Comparison of ENCODE assay signal across 26 cellular contexts in the genomic region with DNA sequence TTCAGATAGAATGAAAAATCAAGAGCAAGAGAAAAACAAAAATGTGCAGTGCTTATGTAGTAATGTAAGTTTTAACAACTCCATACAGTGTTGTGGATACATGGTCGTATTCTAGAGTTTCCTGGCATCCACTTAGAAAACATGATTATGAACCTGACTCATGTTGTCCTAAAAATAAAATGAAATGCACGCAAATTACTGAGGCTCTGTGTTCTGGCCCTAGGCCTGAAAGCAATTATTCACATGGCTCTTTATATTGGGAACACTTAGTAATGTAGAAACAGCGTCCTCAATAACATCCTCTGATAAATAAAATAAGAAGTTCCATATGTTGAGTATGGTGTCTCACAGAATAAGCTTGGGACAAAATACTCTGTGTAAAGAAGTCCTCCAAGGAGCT.
DNase-seq lines count a peak whose midpoint lies in the region; ATAC-seq lines count a peak whose summit lies in the region.
"Had no signal": no experiment of that assay in that cellular context is flagged by ENCODE, and none has a peak within 500 bp of the region (broad histone marks: within the 10 kb centered on the region; RNA-seq: fewer than 3 reads in every experiment).

No MANE protein-coding gene starts in this region.

- WGBS in mesenchymal stem cell, result no CpG with 5 or more reads among the region's 3 CpGs

- no peaks in the 10 kb centered on the region for H3K27me3 ChIP-seq in mesenchymal stem cell (ENCODE audit: control insufficient read depth in 1 of 2, insufficient read depth in 1 of 2, low read length in 2 of 2)
- H3K27me3 ChIP-seq: cardiac muscle cell, spleen had no signal

- H3K4me3 Mint-ChIP-seq in T-cell, result no peak overlapping the region
- no peak overlapping the region for H3K4me3 Mint-ChIP-seq in activated naive CD4-positive, alpha-beta T cell treated with anti-CD3 and anti-CD28 coated beads, Interleukin-2, amount 10 ng/mL, durations not matched to agents 7 days and 5 days
- H3K4me3 Mint-ChIP-seq: activated CD4-positive, alpha-beta T cell treated with anti-CD3 and anti-CD28 coated beads, Interleukin-2, amount 10 ng/mL, durations not matched to agents 7 days and 5 days; CD8-positive, alpha-beta T cell; T-helper 1 cell treated with Interleukin-12 subunit alpha and Interleukin-12 subunit beta and Interleukin-4 antibody, amounts not matched to agents 30 μg/mL and 1 μg/mL, for 36 hours had no signal

- H3K4ac ChIP-seq in mesenchymal stem cell (ENCODE audit: low read depth in 1 of 2, low read length in 2 of 2), result no peak overlapping the region

- H3K4me1 Mint-ChIP-seq in T-cell, result no peaks in the 10 kb centered on the region
- H3K4me1 Mint-ChIP-seq in activated naive CD4-positive, alpha-beta T cell treated with anti-CD3 and anti-CD28 coated beads, Interleukin-2, amount 10 ng/mL, durations not matched to agents 7 days and 5 days, result no peaks in the 10 kb centered on the region
- H3K4me1 Mint-ChIP-seq: activated CD4-positive, alpha-beta T cell treated with anti-CD3 and anti-CD28 coated beads, Interleukin-2, amount 10 ng/mL, durations not matched to agents 7 days and 5 days had no signal

- H3K4me2 ChIP-seq in mesenchymal stem cell (ENCODE audit: low read length, poor library complexity, severe bottlenecking), result no peak overlapping the region

- no peak overlapping the region for H3K27ac ChIP-seq in mesenchymal stem cell (ENCODE audit: low read length, poor library complexity, severe bottlenecking)
- H3K27ac ChIP-seq: cardiac muscle cell, spleen, VCaP had no signal

- H2BK15ac ChIP-seq in mesenchymal stem cell (ENCODE audit: low read depth, poor library complexity, severe bottlenecking), result no peak overlapping the region

- H3K9me3 Mint-ChIP-seq in T-cell, result peaks cover 7 to 9% (median 9%) of the 10 kb centered on the region in 3 donors
- no peaks in the 10 kb centered on the region for H3K9me3 Mint-ChIP-seq in activated naive CD4-positive, alpha-beta T cell treated with anti-CD3 and anti-CD28 coated beads, Interleukin-2, amount 10 ng/mL, durations not matched to agents 7 days and 5 days
- H3K9me3 Mint-ChIP-seq: activated CD4-positive, alpha-beta T cell treated with anti-CD3 and anti-CD28 coated beads, Interleukin-2, amount 10 ng/mL, durations not matched to agents 7 days and 5 days; T-helper 1 cell treated with Interleukin-12 subunit alpha and Interleukin-12 subunit beta and Interleukin-4 antibody, amounts not matched to agents 30 μg/mL and 1 μg/mL, for 36 hours had no signal

- H3K27ac Mint-ChIP-seq in T-cell, result no peak overlapping the region
- no peak overlapping the region for H3K27ac Mint-ChIP-seq in activated naive CD4-positive, alpha-beta T cell treated with anti-CD3 and anti-CD28 coated beads, Interleukin-2, amount 10 ng/mL, durations not matched to agents 7 days and 5 days
- H3K27ac Mint-ChIP-seq: activated CD4-positive, alpha-beta T cell treated with anti-CD3 and anti-CD28 coated beads, Interleukin-2, amount 10 ng/mL, durations not matched to agents 7 days and 5 days; CD8-positive, alpha-beta T cell; T-helper 1 cell treated with Interleukin-12 subunit alpha and Interleukin-12 subunit beta and Interleukin-4 antibody, amounts not matched to agents 30 μg/mL and 1 μg/mL, for 36 hours had no signal

- no peak overlapping the region for H3K23ac ChIP-seq in mesenchymal stem cell (ENCODE audit: low read length in 2 of 2)

- no peaks in the 10 kb centered on the region for H3K9me3 ChIP-seq in mesenchymal stem cell (ENCODE audit: control insufficient read depth, low read length)

- H3K36me3 Mint-ChIP-seq in T-cell, result no peaks in the 10 kb centered on the region
- no peaks in the 10 kb centered on the region for H3K36me3 Mint-ChIP-seq in activated naive CD4-positive, alpha-beta T cell treated with anti-CD3 and anti-CD28 coated beads, Interleukin-2, amount 10 ng/mL, durations not matched to agents 7 days and 5 days
- H3K36me3 Mint-ChIP-seq: CD8-positive, alpha-beta T cell had no signal

- H3K18ac ChIP-seq in mesenchymal stem cell (ENCODE audit: low read depth in 1 of 2, low read length in 2 of 2), result no peak overlapping the region

- H3K9ac ChIP-seq in mesenchymal stem cell (ENCODE audit: low read length), result peak overlapping the region; percentile 51

- no peak overlapping the region for H3K4me3 ChIP-seq in mesenchymal stem cell (ENCODE audit: insufficient read depth in 1 of 2, low read depth in 1 of 2, low read length in 2 of 2)
- H3K4me3 ChIP-seq: cardiac muscle cell, GM12878, spleen had no signal

- no peaks in the 10 kb centered on the region for H3K79me1 ChIP-seq in mesenchymal stem cell (replicated peaks; ENCODE audit: low read length, poor library complexity, severe bottlenecking)

- no peak overlapping the region for H2AK5ac ChIP-seq in mesenchymal stem cell (ENCODE audit: low read length, severe bottlenecking)

- no peak overlapping the region for H2BK5ac ChIP-seq in mesenchymal stem cell (ENCODE audit: low read depth, low read length, poor library complexity, severe bottlenecking)

- H2AFZ ChIP-seq in mesenchymal stem cell (ENCODE audit: low read depth, low read length), result no peak overlapping the region

- no peaks in the 10 kb centered on the region for H3K27me3 Mint-ChIP-seq in T-cell
- H3K27me3 Mint-ChIP-seq in activated naive CD4-positive, alpha-beta T cell treated with anti-CD3 and anti-CD28 coated beads, Interleukin-2, amount 10 ng/mL, durations not matched to agents 7 days and 5 days, result no peaks in the 10 kb centered on the region
- H3K27me3 Mint-ChIP-seq: activated CD4-positive, alpha-beta T cell treated with anti-CD3 and anti-CD28 coated beads, Interleukin-2, amount 10 ng/mL, durations not matched to agents 7 days and 5 days had no signal

- no peak overlapping the region for H2BK120ac ChIP-seq in mesenchymal stem cell (ENCODE audit: low read depth, low read length)

- POLR2A ChIA-PET in T-cell (lab: Charles Lee), result interaction anchor here in 1 of 2 donors (0.6 kb wide), 1 partner anchor 98 kb away, joined by 3 read pairs; no protein-coding TSS in a partner anchor

- H3K14ac ChIP-seq in mesenchymal stem cell (ENCODE audit: low read length in 2 of 2), result no peak overlapping the region

- H4K8ac ChIP-seq in mesenchymal stem cell (ENCODE audit: low read length), result no peak overlapping the region

- no peaks in the 10 kb centered on the region for H3K4me1 ChIP-seq in mesenchymal stem cell (ENCODE audit: control insufficient read depth, insufficient read depth, low read depth, low read length)
- H3K4me1 ChIP-seq: spleen had no signal

- H2BK12ac ChIP-seq in mesenchymal stem cell (ENCODE audit: low read length in 2 of 2), result no peak overlapping the region

- no peak overlapping the region for H4K91ac ChIP-seq in mesenchymal stem cell (ENCODE audit: low read length)

- H3K36me3 ChIP-seq in mesenchymal stem cell (ENCODE audit: control insufficient read depth in 1 of 2, insufficient read depth in 2 of 2, low read depth in 1 of 2, low read length in 2 of 2), result no peaks in the 10 kb centered on the region
- H3K36me3 ChIP-seq: cardiac muscle cell, spleen had no signal

- peak; percentile 43 for DNase-seq in EH (ENCODE audit: low read depth)
- peak; percentile 13 for DNase-seq in NCI-H1048 (lab: John Stamatoyannopoulos, UW)
- DNase-seq in dedifferentiated amniotic fluid mesenchymal stem cell (ENCODE audit: extremely low spot score), result peak; percentile 80
- no peak for DNase-seq in mesenchymal stem cell
- no peak for DNase-seq in cortex of kidney (lab: John Stamatoyannopoulos, UW)
- no peak for DNase-seq in T-cell
- DNase-seq in activated naive CD4-positive, alpha-beta T cell treated with anti-CD3 and anti-CD28 coated beads, Interleukin-2, amount 10 ng/mL, durations not matched to agents 7 days and 5 days, result no peak
- DNase-seq: activated CD4-positive, alpha-beta T cell treated with anti-CD3 and anti-CD28 coated beads, Interleukin-2, amount 10 ng/mL, durations not matched to agents 7 days and 5 days; activated CD8-positive, alpha-beta memory T cell treated with anti-CD3 and anti-CD28 coated beads, Interleukin-2, amount 50 U/mL, for 48 hours; activated effector memory CD4-positive, alpha-beta T cell treated with Interleukin-2 at 50 U/mL for 16 hours; CD8-positive, alpha-beta T cell; DMS153; GF-D8; Karpas-422; mammary epithelial cell; NCI-H1105; NCI-H2029 treated with DMSO at 0.1 percent for 48 hours; nucleus accumbens; spleen; stimulated activated CD4-positive, alpha-beta T cell treated with anti-CD3 and anti-CD28 coated beads, Interleukin-4, amount 100 ng/mL, for 1 hour; stimulated activated naive CD4-positive, alpha-beta T cell had no signal

- ATAC-seq in HG02970 (IDR thresholded peaks at IDR 0.05; ENCODE audit: low FRiP score, unreplicated experiment) (no peak), T-cell (replicated peaks in 1 of 4) (no peak)
- ATAC-seq: CD8-positive, alpha-beta T cell had no signal

- CTCF ChIA-PET in T-cell (lab: Charles Lee), result no interaction called here
- CTCF ChIA-PET in activated naive CD4-positive, alpha-beta T cell treated with anti-CD3 and anti-CD28 coated beads, Interleukin-2, amount 10 ng/mL, durations not matched to agents 7 days and 5 days (lab: Charles Lee), result no interaction called here

Comparison
In these comparisons a context has a peak if more than half of its experiments do, and no peak if none do; other contexts are left out.
1. DNase-seq: peak in EH (single experiment), NCI-H1048 (single experiment) and dedifferentiated amniotic fluid mesenchymal stem cell (single experiment); none in mesenchymal stem cell (single experiment), cortex of kidney (single experiment), T-cell (0 of 34) and activated naive CD4-positive, alpha-beta T cell treated with anti-CD3 and anti-CD28 coated beads, Interleukin-2, amount 10 ng/mL, durations not matched to agents 7 days and 5 days (single experiment).